14 cellular contexts compared by ENCODE assay signal in genomic region chr9:114263853-114264510, GRCh38. TPM values are rescaled to one million over a fixed set of nuclear protein-coding genes. Genes with fewer than 3 reads are reported as not detected.
DNase-seq lines count a peak whose midpoint lies in the region; ATAC-seq and TF ChIP-seq lines count a peak whose summit lies in the region.
"Had no signal": no experiment of that assay in that cellular context is flagged by ENCODE, and none has a peak within 500 bp of the region (broad histone marks: within the 10 kb centered on the region; RNA-seq: fewer than 3 reads in every experiment).

No MANE protein-coding gene starts in this region.

- peak overlapping the region; percentile 76 for H2AK9ac ChIP-seq in IMR-90 (replicated peaks; ENCODE audit: low read depth, low read length, poor library complexity)

- H3K27me3 Mint-ChIP-seq in endothelial cell (ENCODE audit: unreplicated experiment): peaks cover 8% of the 10 kb centered on the region
- no peaks in the 10 kb centered on the region for H3K27me3 Mint-ChIP-seq in neural crest cell (ENCODE audit: low read depth)

- no peaks in the 10 kb centered on the region for H3K79me2 ChIP-seq in Karpas-422 (ENCODE audit: low read length)

- H2AK5ac ChIP-seq in IMR-90 (ENCODE audit: low read depth, low read length): peak overlapping the region; percentile 76; the same call in 1 of the 2 replicates

- POLR2A ChIA-PET in IMR-90 (lab: Charles Lee; ENCODE audit: unreplicated experiment): no interaction called here

- WGBS in IMR-90 (ENCODE audit: extremely low coverage in 2 of 2, insufficient read length in 1 of 2), 2 experiments: 62% methylated on average over 12 of the region's 21 CpGs; no CpG with 5 or more reads in 1 of the 2 experiments

- H3K4me3 ChIP-seq in IMR-90 (ENCODE audit: insufficient read depth, low read depth, low read length): no peak overlapping the region
- no peak overlapping the region for H3K4me3 ChIP-seq in Karpas-422 (ENCODE audit: low read length)

- H3K23ac ChIP-seq in IMR-90 (ENCODE audit: low read depth, low read length): no peak overlapping the region

- DNase-seq in AG09319 (ENCODE audit: extremely low read depth, low read depth) (no peak), IMR-90 (no peak), endothelial cell (ENCODE audit: low spot score) (peak; percentile 20), neural crest cell (ENCODE audit: low read depth, low spot score) (peak; percentile 60), HuH-7 (ENCODE audit: low spot score) (no peak), Karpas-422 (no peak)
- DNase-seq: effector memory CD4-positive, alpha-beta T cell; MV-4-11; NCI-H446 had no signal

- H4K20me1 ChIP-seq in IMR-90 (ENCODE audit: insufficient read depth, low read length) (no peaks in the 10 kb centered on the region), Karpas-422 (ENCODE audit: insufficient read depth, low read depth, low read length) (no peaks in the 10 kb centered on the region)

- peak; percentile 21 for TF ChIP-seq CTCF in AG09319 (IDR thresholded peaks at IDR 0.05; ENCODE audit: low read depth, low read length)
- peak; percentile 34 for TF ChIP-seq CTCF in IMR-90 (conservative IDR thresholded peaks at IDR 0.05; ENCODE audit: low read depth, low read length)
- no peak for TF ChIP-seq CTCF in endothelial cell (IDR thresholded peaks at IDR 0.05; ENCODE audit: unreplicated experiment)
- peak; percentile 51 for TF ChIP-seq CTCF in neural crest cell (conservative IDR thresholded peaks at IDR 0.05)

- H3K4ac ChIP-seq in IMR-90 (ENCODE audit: low read depth, low read length): no peak overlapping the region

- no peak overlapping the region for H3K27ac ChIP-seq in IMR-90 (ENCODE audit: insufficient read depth, low read length)
- H3K27ac ChIP-seq in Karpas-422 (ENCODE audit: low read length): no peak overlapping the region
- H3K27ac ChIP-seq: C4-2B had no signal

- H3K14ac ChIP-seq in IMR-90 (replicated peaks; ENCODE audit: low read depth, low read length): no peak overlapping the region

- no peak overlapping the region for H2BK5ac ChIP-seq in IMR-90 (ENCODE audit: low read depth, low read length, poor library complexity, severe bottlenecking)

- H3K79me1 ChIP-seq in IMR-90 (ENCODE audit: low read depth in 1 of 2, low read length in 2 of 2): no peaks in the 10 kb centered on the region

- H3K18ac ChIP-seq in IMR-90 (ENCODE audit: low read depth, low read length): no peak overlapping the region

- H3K9me2 ChIP-seq in Karpas-422 (replicated peaks; ENCODE audit: insufficient read depth, low read length): no peaks in the 10 kb centered on the region

- peak; percentile 29; the same call in 1 of the 2 replicates for TF ChIP-seq RAD21 in IMR-90 (IDR thresholded peaks at IDR 0.05; ENCODE audit: low read length)

- dilution Hi-C loops in IMR-90 (cut with HindIII; ENCODE audit: low sequenced_read_pairs, unreplicated experiment): no loop called here

- H4K8ac ChIP-seq in IMR-90 (ENCODE audit: low read depth in 2 of 2, low read length in 2 of 2): no peak overlapping the region

- H3K9me3 ChIP-seq in IMR-90 (ENCODE audit: control insufficient read depth, insufficient read depth, low read length) (no peaks in the 10 kb centered on the region), Karpas-422 (ENCODE audit: low read length) (no peaks in the 10 kb centered on the region)

- H3K4me3 Mint-ChIP-seq in endothelial cell (ENCODE audit: unreplicated experiment) (no peak overlapping the region), neural crest cell (no peak overlapping the region)
- H3K4me3 Mint-ChIP-seq: memory B cell; stimulated activated memory B cell treated with anti-CD40 and anti-IgM and Interleukin-4, amounts not matched to agents 10 μg/mL and 1 μg/mL and 100 μg/mL, for 72 hours had no signal

- H4K91ac ChIP-seq in IMR-90 (ENCODE audit: insufficient read depth, low read depth, low read length): no peak overlapping the region; the same call in 1 of the 2 replicates

- H3K4me2 ChIP-seq in IMR-90 (ENCODE audit: low read depth, low read length) (no peak overlapping the region), Karpas-422 (ENCODE audit: low read depth, low read length, poor library complexity, severe bottlenecking) (no peak overlapping the region)

- no peaks in the 10 kb centered on the region for H3K9me3 Mint-ChIP-seq in endothelial cell (ENCODE audit: unreplicated experiment)
- H3K9me3 Mint-ChIP-seq in neural crest cell: no peaks in the 10 kb centered on the region
- H3K9me3 Mint-ChIP-seq: memory B cell; stimulated activated memory B cell treated with anti-CD40 and anti-IgM and Interleukin-4, amounts not matched to agents 10 μg/mL and 1 μg/mL and 100 μg/mL, for 72 hours had no signal

- H2BK120ac ChIP-seq in IMR-90 (ENCODE audit: low read depth, low read length): no peak overlapping the region

- H3K27ac Mint-ChIP-seq in endothelial cell (ENCODE audit: unreplicated experiment) (no peak overlapping the region), neural crest cell (ENCODE audit: unreplicated experiment) (no peak overlapping the region)
- H3K27ac Mint-ChIP-seq: memory B cell; stimulated activated memory B cell treated with anti-CD40 and anti-IgM and Interleukin-4, amounts not matched to agents 10 μg/mL and 1 μg/mL and 100 μg/mL, for 72 hours had no signal

- CTCF ChIA-PET in IMR-90 (lab: Yijun Ruan, JAX): interaction anchor here (1.1 kb wide), 1 partner anchor 109 kb away, joined by 4 read pairs; the partner anchor contains the start of gene COL27A1

- no peak overlapping the region for H3K9ac ChIP-seq in IMR-90 (ENCODE audit: low read depth, low read length)
- no peak overlapping the region for H3K9ac ChIP-seq in Karpas-422 (ENCODE audit: low read length)

- no peaks in the 10 kb centered on the region for H3K9me1 ChIP-seq in IMR-90 (ENCODE audit: insufficient read depth, low read length)

- no TSS peak for BruUV-seq in IMR-90 (replicated peaks; lab: Mats Ljungman, UMichigan)

- H2BK15ac ChIP-seq in IMR-90 (ENCODE audit: low read depth, low read length): no peak overlapping the region

- no peak overlapping the region for H2BK20ac ChIP-seq in IMR-90 (ENCODE audit: low read depth, low read length)

- H3K4me1 Mint-ChIP-seq in endothelial cell (ENCODE audit: unreplicated experiment): no peaks in the 10 kb centered on the region
- peaks cover 3% of the 10 kb centered on the region for H3K4me1 Mint-ChIP-seq in neural crest cell
- H3K4me1 Mint-ChIP-seq: memory B cell; stimulated activated memory B cell treated with anti-CD40 and anti-IgM and Interleukin-4, amounts not matched to agents 10 μg/mL and 1 μg/mL and 100 μg/mL, for 72 hours had no signal

- in situ Hi-C loops in IMR-90 (cut with MboI; ENCODE audit: low sequenced_read_pairs): no loop called here

- H2AFZ ChIP-seq in IMR-90 (replicated peaks; ENCODE audit: low read length, poor library complexity) (no peak overlapping the region), Karpas-422 (ENCODE audit: low read length) (no peak overlapping the region)

- TF ChIP-seq POLR2A in IMR-90 (IDR thresholded peaks at IDR 0.05; ENCODE audit: low read depth, low read length): no peak

- H3K36me3 Mint-ChIP-seq in endothelial cell (ENCODE audit: low read depth, unreplicated experiment) (peaks cover 19% of the 10 kb centered on the region), neural crest cell (ENCODE audit: low read depth) (no peaks in the 10 kb centered on the region)
- H3K36me3 Mint-ChIP-seq: memory B cell; stimulated activated memory B cell treated with anti-CD40 and anti-IgM and Interleukin-4, amounts not matched to agents 10 μg/mL and 1 μg/mL and 100 μg/mL, for 72 hours had no signal

- H3K36me3 ChIP-seq in IMR-90 (ENCODE audit: control insufficient read depth, insufficient read depth, low read length) (peaks cover 6% of the 10 kb centered on the region; the same call in 1 of the 2 replicates), Karpas-422 (ENCODE audit: insufficient read depth, low read length) (no peaks in the 10 kb centered on the region)

- no peak overlapping the region for H3K56ac ChIP-seq in IMR-90 (ENCODE audit: extremely low read depth, insufficient read depth, low read length)

- H4K5ac ChIP-seq in IMR-90 (ENCODE audit: low read depth, low read length): no peak overlapping the region

- intact Hi-C loops in IMR-90 (cut with micrococcal nuclease): loop anchor here (1.0 kb wide), 1 partner anchor 109 kb away; the partner anchor contains the start of gene COL27A1

- H3K4me1 ChIP-seq in IMR-90 (ENCODE audit: control insufficient read depth, insufficient read depth, low read length): peaks cover 2% of the 10 kb centered on the region; the same call in 1 of the 2 replicates
- H3K4me1 ChIP-seq in Karpas-422 (ENCODE audit: low read length): no peaks in the 10 kb centered on the region

- ATAC-seq in IMR-90 (ENCODE audit: low read depth): peak; percentile 65
- ATAC-seq in GM21717 (IDR thresholded peaks at IDR 0.05; ENCODE audit: unreplicated experiment): no peak
- no peak for ATAC-seq in HG03439 (IDR thresholded peaks at IDR 0.05; ENCODE audit: unreplicated experiment)
- ATAC-seq: stimulated activated memory B cell treated with anti-CD40 and anti-IgM and Interleukin-4, amounts not matched to agents 10 μg/mL and 1 μg/mL and 100 μg/mL, for 72 hours had no signal

- H3K27me3 ChIP-seq in IMR-90 (ENCODE audit: control insufficient read depth, insufficient read depth, low read length): no peaks in the 10 kb centered on the region
- H3K27me3 ChIP-seq in Karpas-422 (ENCODE audit: low read length): no peaks in the 10 kb centered on the region

TF ChIP-seq in IMR-90, 13 proteins besides CTCF, POLR2A, EP300 and RAD21 (continues in another document):
- TF ChIP-seq CEBPB (IDR thresholded peaks at IDR 0.05; ENCODE audit: low read depth, low read length): no peak
- peak; percentile 27; the same call in 1 of the 2 replicates for TF ChIP-seq MAZ (IDR thresholded peaks at IDR 0.05; ENCODE audit: borderline replicate concordance, low read depth, low read length)
- peak; percentile 26; the same call in 1 of the 2 replicates for TF ChIP-seq SMC3 (IDR thresholded peaks at IDR 0.05; ENCODE audit: low read depth, low read length)
- no peak for TF ChIP-seq CHD1 (IDR thresholded peaks at IDR 0.05; ENCODE audit: low read depth, low read length)

RNA-seq across cellular contexts. Expression of gene ORM1, which starts 58.9 kb away (rescaled TPM):
- total RNA-seq in IMR-90 (2012; rRNA removed) (0.18 TPM in 1 of 2 replicates, not detected in the other), endothelial cell (ENCODE audit: unreplicated experiment) (not detected), neural crest cell (not detected in 2 replicates)
- 0.30 TPM in 1 of 2 replicates, not detected in the other for polyA plus RNA-seq in IMR-90 (2012; rRNA removed)
- polyA plus RNA-seq in IMR-90 (2012; cell fraction: cytosol; rRNA removed): 0.11 and 0.26 TPM in 2 replicates
- 0.11 TPM in 1 of 2 replicates, not detected in the other for polyA plus RNA-seq in IMR-90 (2012; cell fraction: nucleus; rRNA removed; ENCODE audit: low replicate concordance)
- not detected in 2 replicates for total RNA-seq in Karpas-422 (2014; rRNA removed; shearing (Covaris generic); ENCODE audit: low replicate concordance)

Comparison
In these comparisons a context has a peak if more than half of its experiments do, and no peak if none do; other contexts are left out.
1. DNase-seq: peak in endothelial cell (single experiment) and neural crest cell (single experiment); none in AG09319 (single experiment), IMR-90 (single experiment), HuH-7 (single experiment) and Karpas-422 (single experiment).